9 cellular contexts compared by ENCODE assay signal in genomic region chr5:132116909-132117621, GRCh38. TPM values are rescaled to one million over a fixed set of nuclear protein-coding genes. Genes with fewer than 3 reads are reported as not detected.
DNase-seq lines count a peak whose midpoint lies in the region; ATAC-seq, FAIRE-seq and TF ChIP-seq lines count a peak whose summit lies in the region.
"Not testable (repeated sequence)": the region's sequence is repeated elsewhere in the genome, so short reads cannot be mapped to it uniquely, and the experiment has no call there.
"Had no signal": no experiment of that assay in that cellular context is flagged by ENCODE, and none has a peak within 500 bp of the region (broad histone marks: within the 10 kb centered on the region; RNA-seq: fewer than 3 reads in every experiment).

No MANE protein-coding gene starts in this region.

- not testable (repeated sequence) for H3K79me2 ChIP-seq in KMS-11 (ENCODE audit: insufficient read depth, low read depth); K562 (ENCODE audit: control insufficient read depth, insufficient read depth, low read length); mesendoderm (ENCODE audit: control insufficient read depth, insufficient read depth, low read length)

- not testable (repeated sequence) for TF ChIP-seq EP300 in K562 (IDR thresholded peaks at IDR 0.05; ENCODE audit: low read length)

- WGBS in K562 (ENCODE audit: insufficient coverage, low coverage, missing lambda C conversion rate) = 52% methylated on average over 3 of the region's 3 CpGs
- no CpG with 5 or more reads among the region's 3 CpGs for WGBS in mesendoderm (ENCODE audit: extremely low coverage, insufficient coverage, low lambda C conversion rate)

- ATAC-seq in activated CD8-positive, alpha-beta T cell treated with anti-CD3 and anti-CD28 coated beads, Interleukin-2, amount 10 ng/mL, durations not matched to agents 7 days and 5 days; K562: not testable (repeated sequence)

- not testable (repeated sequence) for H3K4me3 Mint-ChIP-seq in T-helper 2 cell treated with Interferon-gamma antibody and Interleukin-4, amounts not matched to agents 5 μg/mL and 100 μg/mL, for 36 hours; activated CD8-positive, alpha-beta T cell treated with anti-CD3 and anti-CD28 coated beads, Interleukin-2, amount 10 ng/mL, durations not matched to agents 7 days and 5 days

- not testable (repeated sequence) for H2AK5ac ChIP-seq in mesendoderm (ENCODE audit: low read length)

- peak; percentile 51 for DNase-seq in DMS53 treated with DMSO at 0.1 percent for 48 hours (lab: John Stamatoyannopoulos, UW; ENCODE audit: unreplicated experiment)
- peak; percentile 38 for DNase-seq in NCI-H748 (lab: John Stamatoyannopoulos, UW; ENCODE audit: unreplicated experiment)
- DNase-seq in T-helper 2 cell treated with Interferon-gamma antibody and Interleukin-4, amounts not matched to agents 5 μg/mL and 100 μg/mL, for 36 hours (ENCODE audit: low spot score) = not testable (repeated sequence)
- peak; percentile 57 for DNase-seq in activated CD8-positive, alpha-beta T cell treated with anti-CD3 and anti-CD28 coated beads, Interleukin-2, amount 10 ng/mL, durations not matched to agents 7 days and 5 days
- DNase-seq in K562 (ENCODE audit: extremely low read depth in 1 of 4, low spot score in 3 of 4) = peak in 1 of 4 experiments; percentile 17
- DNase-seq in mesendoderm = peak; percentile 57

- not testable (repeated sequence) for BruUV-seq in K562 (replicated peaks; lab: Mats Ljungman, UMichigan)

- H3K4me2 ChIP-seq in KMS-11 = peak overlapping the region; percentile 57
- not testable (repeated sequence) for H3K4me2 ChIP-seq in K562 (ENCODE audit: insufficient read depth, low read length); mesendoderm (ENCODE audit: low read length)

- H3K4ac ChIP-seq in mesendoderm (ENCODE audit: low read depth, low read length) = not testable (repeated sequence)

- not testable (repeated sequence) for H4K8ac ChIP-seq in mesendoderm (ENCODE audit: low read depth, low read length)

- in situ Hi-C loops in K562 (cut with MboI) = not testable (repeated sequence)

- H3K23ac ChIP-seq in mesendoderm (ENCODE audit: low read length) = not testable (repeated sequence)

- H2BK5ac ChIP-seq in mesendoderm (ENCODE audit: low read length) = not testable (repeated sequence)

- peaks cover 33% of the 10 kb centered on the region for H3K36me3 Mint-ChIP-seq in T-helper 2 cell treated with Interferon-gamma antibody and Interleukin-4, amounts not matched to agents 5 μg/mL and 100 μg/mL, for 36 hours (ENCODE audit: low read depth)
- H3K36me3 Mint-ChIP-seq in activated CD8-positive, alpha-beta T cell treated with anti-CD3 and anti-CD28 coated beads, Interleukin-2, amount 10 ng/mL, durations not matched to agents 7 days and 5 days (ENCODE audit: low read depth) = peaks cover 25% of the 10 kb centered on the region

- H3K9ac ChIP-seq in KMS-11 = peak overlapping the region; percentile 13; the same call in 1 of the 2 replicates
- not testable (repeated sequence) for H3K9ac ChIP-seq in K562 (ENCODE audit: insufficient read depth in 1 of 2, low read depth in 2 of 2, low read length in 2 of 2); mesendoderm (ENCODE audit: low read length)

- H3K27ac Mint-ChIP-seq in T-helper 2 cell treated with Interferon-gamma antibody and Interleukin-4, amounts not matched to agents 5 μg/mL and 100 μg/mL, for 36 hours = peak overlapping the region; percentile 23
- peak overlapping the region; percentile 51 for H3K27ac Mint-ChIP-seq in activated CD8-positive, alpha-beta T cell treated with anti-CD3 and anti-CD28 coated beads, Interleukin-2, amount 10 ng/mL, durations not matched to agents 7 days and 5 days

- POLR2A ChIA-PET in activated CD8-positive, alpha-beta T cell treated with anti-CD3 and anti-CD28 coated beads, Interleukin-2, amount 10 ng/mL, durations not matched to agents 7 days and 5 days (lab: Charles Lee) = interaction anchor here (0.8 kb wide), 1 partner anchor 15 kb away, joined by 3 read pairs; no protein-coding TSS in a partner anchor
- POLR2A ChIA-PET in K562 (lab: Yijun Ruan, JAX) = interaction anchor here (0.8 kb wide), 1 partner anchor 9 kb away, joined by 3 read pairs; no protein-coding TSS in a partner anchor

- not testable (repeated sequence) for H3K36me3 ChIP-seq in KMS-11 (ENCODE audit: insufficient read depth); K562 (ENCODE audit: control insufficient read depth, insufficient read depth, low read length); mesendoderm (ENCODE audit: control insufficient read depth, insufficient read depth, low read length)

- peaks cover 43% of the 10 kb centered on the region for H3K4me1 Mint-ChIP-seq in T-helper 2 cell treated with Interferon-gamma antibody and Interleukin-4, amounts not matched to agents 5 μg/mL and 100 μg/mL, for 36 hours (ENCODE audit: low read depth)
- H3K4me1 Mint-ChIP-seq in activated CD8-positive, alpha-beta T cell treated with anti-CD3 and anti-CD28 coated beads, Interleukin-2, amount 10 ng/mL, durations not matched to agents 7 days and 5 days (ENCODE audit: low read depth) = peaks cover 40% of the 10 kb centered on the region

- not testable (repeated sequence) for H3K9me1 ChIP-seq in K562 (ENCODE audit: control insufficient read depth, insufficient read depth, low read length)

- CTCF ChIA-PET in activated CD8-positive, alpha-beta T cell treated with anti-CD3 and anti-CD28 coated beads, Interleukin-2, amount 10 ng/mL, durations not matched to agents 7 days and 5 days (lab: Charles Lee) = interaction anchor here (0.8 to 1.1 kb wide), 3 partner anchors 17 to 42 kb away, joined by 3 to 5 read pairs (median 4); no protein-coding TSS in a partner anchor
- CTCF ChIA-PET in K562 (lab: Yijun Ruan, JAX; ENCODE audit: low intra/inter-chr PET ratio) = not testable (repeated sequence)

- intact Hi-C loops in K562 (cut with micrococcal nuclease) = not testable (repeated sequence)

- H3K27me3 ChIP-seq in KMS-11 (ENCODE audit: insufficient read depth, low read depth); K562 (ENCODE audit: control insufficient read depth in 2 of 2, insufficient read depth in 2 of 2, low read length in 2 of 2); mesendoderm (ENCODE audit: insufficient read depth, low read length, poor library complexity): not testable (repeated sequence)

- TF ChIP-seq POLR2A in K562 (conservative IDR thresholded peaks at IDR 0.05) = not testable (repeated sequence)

- peak overlapping the region; percentile 56 for H3K27ac ChIP-seq in KMS-11
- not testable (repeated sequence) for H3K27ac ChIP-seq in K562 (ENCODE audit: extremely low read depth, low read depth, low read length); mesendoderm (ENCODE audit: low read depth, low read length)

- H2BK15ac ChIP-seq in mesendoderm (replicated peaks; ENCODE audit: low read depth) = not testable (repeated sequence)

- H2BK120ac ChIP-seq in mesendoderm (ENCODE audit: low read depth, low read length) = not testable (repeated sequence)

- not testable (repeated sequence) for FAIRE-seq in K562 (lab: Jason Lieb, UNC)

- not testable (repeated sequence) for H3K79me1 ChIP-seq in mesendoderm (ENCODE audit: low read length)

- H2AFZ ChIP-seq in KMS-11 (ENCODE audit: low read depth) = peak overlapping the region; percentile 77
- not testable (repeated sequence) for H2AFZ ChIP-seq in K562 (ENCODE audit: low read depth, low read length)

- not testable (repeated sequence) for H3K27me3 Mint-ChIP-seq in T-helper 2 cell treated with Interferon-gamma antibody and Interleukin-4, amounts not matched to agents 5 μg/mL and 100 μg/mL, for 36 hours (ENCODE audit: low read depth); activated CD8-positive, alpha-beta T cell treated with anti-CD3 and anti-CD28 coated beads, Interleukin-2, amount 10 ng/mL, durations not matched to agents 7 days and 5 days (ENCODE audit: low read depth)

- not testable (repeated sequence) for H4K20me1 ChIP-seq in KMS-11 (ENCODE audit: insufficient read depth); K562 (replicated peaks; ENCODE audit: control insufficient read depth, insufficient read depth, low read length)

- not testable (repeated sequence) for TF ChIP-seq CTCF in KMS-11 (conservative IDR thresholded peaks at IDR 0.05; ENCODE audit: low read depth, low read length); K562 (IDR thresholded peaks at IDR 0.05 in 2 of 3, conservative IDR thresholded peaks at IDR 0.05 in 1 of 3; ENCODE audit: insufficient read depth in 2 of 3, low read depth in 1 of 3, low read length in 3 of 3)

- not testable (repeated sequence) for H3K4me3 ChIP-seq in KMS-11 (IDR thresholded peaks at IDR 0.05; ENCODE audit: insufficient read depth, low read depth, low read length); K562; mesendoderm (ENCODE audit: low read length)

- H3K4me1 ChIP-seq in KMS-11 (ENCODE audit: low read depth, poor library complexity, severe bottlenecking) (peaks cover 49% of the 10 kb centered on the region), K562 (replicated peaks in 1 of 2; ENCODE audit: control insufficient read depth in 2 of 2, insufficient read depth in 2 of 2, low read length in 2 of 2) (peaks cover 22 to 24% of the 10 kb centered on the region in 2 experiments)
- H3K4me1 ChIP-seq in mesendoderm (ENCODE audit: control insufficient read depth, low read depth, low read length) = not testable (repeated sequence)

- peaks cover 31% of the 10 kb centered on the region for H3K9me3 Mint-ChIP-seq in T-helper 2 cell treated with Interferon-gamma antibody and Interleukin-4, amounts not matched to agents 5 μg/mL and 100 μg/mL, for 36 hours
- H3K9me3 Mint-ChIP-seq in activated CD8-positive, alpha-beta T cell treated with anti-CD3 and anti-CD28 coated beads, Interleukin-2, amount 10 ng/mL, durations not matched to agents 7 days and 5 days (ENCODE audit: insufficient read depth) = peaks cover 11% of the 10 kb centered on the region

- not testable (repeated sequence) for H4K5ac ChIP-seq in mesendoderm (ENCODE audit: low read length)

- peak overlapping the region; percentile 25 for H3K56ac ChIP-seq in mesendoderm (ENCODE audit: low read length)

- not testable (repeated sequence) for H3K18ac ChIP-seq in mesendoderm (ENCODE audit: low read length)

- TF ChIP-seq RAD21 in K562 (CRISPR knock-in tag; conservative IDR thresholded peaks at IDR 0.05 in 1 of 2, IDR thresholded peaks at IDR 0.05 in 1 of 2) = not testable (repeated sequence)

- H3K9me3 ChIP-seq in K562 (replicated peaks; ENCODE audit: control insufficient read depth, insufficient read depth, low read depth, low read length) = not testable (repeated sequence)

RNA-seq across cellular contexts. Expression of gene CSF2, which starts 43.5 kb away (rescaled TPM):
- under 1 TPM; 0.55 to 0.61 TPM for total RNA-seq in activated CD8-positive, alpha-beta T cell treated with anti-CD3 and anti-CD28 coated beads, Interleukin-2, amount 10 ng/mL, durations not matched to agents 7 days and 5 days
- total RNA-seq in K562 (2011; cell fraction: chromatin; rRNA removed; ENCODE audit: low replicate concordance) = not detected in 2 replicates
- total RNA-seq in K562 (2011; cell fraction: nucleolus; rRNA removed) = not detected in 2 replicates
- not detected in 2 replicates for total RNA-seq in K562 (2011; cell fraction: nucleoplasm; rRNA removed)
- total RNA-seq in K562 (2014; rRNA removed) = not detected in 2 replicates
- total RNA-seq in K562 (2014; rRNA removed; fragmentation: Illumina TruSeq; extraction: Trizol) = not detected in 2 replicates
- 0.25 TPM in 1 of 2 replicates, not detected in the other for total RNA-seq in K562 (2015; rRNA removed; fragmentation: Illumina TruSeq; extraction: Trizol)
- total RNA-seq in K562 (2021) = 0.29 TPM in 1 of 2 replicates, not detected in the other
- not detected in 2 replicates for polyA plus RNA-seq in K562 (2011; rRNA removed)
- not detected in 2 replicates for polyA plus RNA-seq in K562 (2011; cell fraction: cytosol; rRNA removed)
- 0.30 TPM in 1 of 2 replicates, not detected in the other for polyA plus RNA-seq in K562 (2011; cell fraction: nucleus; rRNA removed)
- 0.13 TPM in 1 of 2 replicates, not detected in the other for polyA plus RNA-seq in K562 (2012)
- not detected in 2 replicates for polyA plus RNA-seq in K562 (2014; fragmentation: Illumina TruSeq; extraction: Trizol)
- not detected for polyA plus RNA-seq in K562 (2014; fragmentation: Nextera tagmentation; extraction: Ambion mirVana)
- not detected in 2 replicates for polyA plus RNA-seq in K562 (2014; rRNA removed)
- not detected in 2 replicates for polyA minus RNA-seq in K562 (2011; rRNA and poly(A)+ RNA removed)
- polyA minus RNA-seq in K562 (2011; cell fraction: cytosol; rRNA and poly(A)+ RNA removed) = not detected in 2 replicates
- not detected in 2 replicates for polyA minus RNA-seq in K562 (2011; cell fraction: nucleus; rRNA and poly(A)+ RNA removed)
- not detected for polyA plus RNA-seq in mesendoderm (2013, experiment 1 of 2)
- not detected for polyA plus RNA-seq in mesendoderm (2013, experiment 2 of 2)
- polyA plus RNA-seq: IgD-negative memory B cell had no signal

RNA-seq across cellular contexts. Expression of gene IL3, which starts 56.6 kb away (rescaled TPM):
- not detected for total RNA-seq in activated CD8-positive, alpha-beta T cell treated with anti-CD3 and anti-CD28 coated beads, Interleukin-2, amount 10 ng/mL, durations not matched to agents 7 days and 5 days
- total RNA-seq in K562 (2011; cell fraction: chromatin; rRNA removed; ENCODE audit: low replicate concordance) = not detected in 2 replicates
- not detected in 2 replicates for total RNA-seq in K562 (2011; cell fraction: nucleolus; rRNA removed)
- total RNA-seq in K562 (2011; cell fraction: nucleoplasm; rRNA removed) = not detected in 2 replicates
- total RNA-seq in K562 (2014; rRNA removed) (not detected in 2 replicates), K562 (2014; rRNA removed; fragmentation: Illumina TruSeq; extraction: Trizol) (not detected in 2 replicates), K562 (2015; rRNA removed; fragmentation: Illumina TruSeq; extraction: Trizol) (not detected in 2 replicates), K562 (2021) (not detected in 2 replicates)
- polyA plus RNA-seq in K562 (2011; rRNA removed) (not detected in 2 replicates), K562 (2014; fragmentation: Illumina TruSeq; extraction: Trizol) (not detected in 2 replicates), K562 (2014; fragmentation: Nextera tagmentation; extraction: Ambion mirVana) (not detected), K562 (2014; rRNA removed) (not detected in 2 replicates)
- not detected in 2 replicates for polyA plus RNA-seq in K562 (2011; cell fraction: cytosol; rRNA removed)
- polyA plus RNA-seq in K562 (2011; cell fraction: nucleus; rRNA removed) = not detected in 2 replicates
- polyA plus RNA-seq in K562 (2012) = 0.08 and 0.12 TPM in 2 replicates
- not detected in 2 replicates for polyA minus RNA-seq in K562 (2011; rRNA and poly(A)+ RNA removed)
- not detected in 2 replicates for polyA minus RNA-seq in K562 (2011; cell fraction: cytosol; rRNA and poly(A)+ RNA removed)
- polyA minus RNA-seq in K562 (2011; cell fraction: nucleus; rRNA and poly(A)+ RNA removed) = not detected in 2 replicates
- not detected for polyA plus RNA-seq in mesendoderm (2013, experiment 1 of 2)
- not detected for polyA plus RNA-seq in mesendoderm (2013, experiment 2 of 2)
- total RNA-seq: SJSA1 had no signal
- polyA plus RNA-seq: IgD-negative memory B cell had no signal
